11 cellular contexts compared by ENCODE assay signal in the genomic region with DNA sequence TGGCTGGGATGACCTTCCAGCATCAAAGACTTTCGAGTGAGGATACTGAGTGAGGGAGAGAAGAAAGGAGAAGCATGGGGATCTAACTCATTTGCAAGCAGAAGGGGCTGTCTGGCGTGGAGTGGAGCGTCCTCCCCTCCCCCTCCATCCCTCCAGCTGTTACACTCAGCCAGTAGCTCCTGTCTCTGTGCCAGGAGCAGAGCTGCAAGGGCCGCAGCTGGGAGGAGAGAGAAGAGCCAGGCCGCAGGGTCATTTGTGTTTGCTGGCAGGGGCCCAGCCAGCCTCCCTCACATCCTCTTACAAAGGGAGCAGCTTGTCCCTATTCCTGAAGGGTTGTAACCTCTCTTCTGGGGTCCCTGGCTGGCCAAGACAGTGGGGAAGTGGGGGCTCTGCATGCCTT. TPM values are rescaled to one million over a fixed set of nuclear protein-coding genes. Genes with fewer than 3 reads are reported as not detected.
DNase-seq lines count a peak whose midpoint lies in the region; ATAC-seq and TF ChIP-seq lines count a peak whose summit lies in the region.
"Had no signal": no experiment of that assay in that cellular context is flagged by ENCODE, and none has a peak within 500 bp of the region (broad histone marks: within the 10 kb centered on the region; RNA-seq: fewer than 3 reads in every experiment).

No MANE protein-coding gene starts in this region.

- DNase-seq in AG10803 (ENCODE audit: low read depth): peak; percentile 86
- DNase-seq in NCI-H69 (lab: John Stamatoyannopoulos, UW): peak; percentile 97
- peak; percentile 92 for DNase-seq in fibroblast of pulmonary artery (ENCODE audit: low read depth)
- no peak for DNase-seq in neural crest cell (ENCODE audit: low read depth, low spot score)
- DNase-seq in OCI-M2 (lab: John Stamatoyannopoulos, UW; ENCODE audit: unreplicated experiment): no peak
- no peak for DNase-seq in DMS153 (lab: John Stamatoyannopoulos, UW)
- DNase-seq in activated T-cell treated with anti-CD3 and anti-CD28 coated beads, Interleukin-2, amount 50 U/mL, for 24 hours: no peak
- DNase-seq in stimulated activated naive CD8-positive, alpha-beta T cell treated with anti-CD3 and anti-CD28 coated beads, Interleukin-15, amount 100 ng/mL, for 72 hours: no peak
- DNase-seq: activated naive CD8-positive, alpha-beta T cell treated with anti-CD3 and anti-CD28 coated beads, Interleukin-2, amount 50 U/mL, for 24 hours; CD4-positive, alpha-beta memory T cell; stimulated activated naive CD4-positive, alpha-beta T cell had no signal

- no peak overlapping the region for H3K4me3 ChIP-seq in AG10803 (ENCODE audit: low read length)
- no peak overlapping the region for H3K4me3 ChIP-seq in fibroblast of pulmonary artery (replicated peaks; ENCODE audit: low read depth, low read length)

- no peaks in the 10 kb centered on the region for H3K27me3 Mint-ChIP-seq in neural crest cell (ENCODE audit: low read depth)
- H3K27me3 Mint-ChIP-seq in activated T-cell treated with anti-CD3 and anti-CD28 coated beads, Interleukin-2, amount 50 U/mL, for 24 hours: no peaks in the 10 kb centered on the region
- H3K27me3 Mint-ChIP-seq in stimulated activated naive CD8-positive, alpha-beta T cell treated with anti-CD3 and anti-CD28 coated beads, Interleukin-15, amount 100 ng/mL, for 72 hours: no peaks in the 10 kb centered on the region
- H3K27me3 Mint-ChIP-seq: activated naive CD8-positive, alpha-beta T cell treated with anti-CD3 and anti-CD28 coated beads, Interleukin-2, amount 50 U/mL, for 24 hours; CD4-positive, alpha-beta memory T cell had no signal

- peaks cover 24% of the 10 kb centered on the region for H3K4me1 Mint-ChIP-seq in neural crest cell
- H3K4me1 Mint-ChIP-seq in activated T-cell treated with anti-CD3 and anti-CD28 coated beads, Interleukin-2, amount 50 U/mL, for 24 hours (ENCODE audit: low read depth): peaks cover 9% of the 10 kb centered on the region
- peaks cover 21% of the 10 kb centered on the region for H3K4me1 Mint-ChIP-seq in stimulated activated naive CD8-positive, alpha-beta T cell treated with anti-CD3 and anti-CD28 coated beads, Interleukin-15, amount 100 ng/mL, for 72 hours

- no peaks in the 10 kb centered on the region for H3K9me3 Mint-ChIP-seq in neural crest cell
- no peaks in the 10 kb centered on the region for H3K9me3 Mint-ChIP-seq in activated T-cell treated with anti-CD3 and anti-CD28 coated beads, Interleukin-2, amount 50 U/mL, for 24 hours
- H3K9me3 Mint-ChIP-seq in stimulated activated naive CD8-positive, alpha-beta T cell treated with anti-CD3 and anti-CD28 coated beads, Interleukin-15, amount 100 ng/mL, for 72 hours: no peaks in the 10 kb centered on the region
- H3K9me3 Mint-ChIP-seq: activated naive CD8-positive, alpha-beta T cell treated with anti-CD3 and anti-CD28 coated beads, Interleukin-2, amount 50 U/mL, for 24 hours; CD4-positive, alpha-beta memory T cell had no signal

- TF ChIP-seq CTCF in AG10803 (conservative IDR thresholded peaks at IDR 0.05; ENCODE audit: low read length) (no peak), fibroblast of pulmonary artery (IDR thresholded peaks at IDR 0.05; ENCODE audit: low read length, missing control alignments) (no peak), neural crest cell (conservative IDR thresholded peaks at IDR 0.05) (no peak)

- H3K36me3 Mint-ChIP-seq in neural crest cell (ENCODE audit: low read depth): peaks cover 2% of the 10 kb centered on the region
- no peaks in the 10 kb centered on the region for H3K36me3 Mint-ChIP-seq in activated T-cell treated with anti-CD3 and anti-CD28 coated beads, Interleukin-2, amount 50 U/mL, for 24 hours (ENCODE audit: low read depth)
- H3K36me3 Mint-ChIP-seq: CD4-positive, alpha-beta memory T cell had no signal

- peak overlapping the region; percentile 81 for H3K27ac Mint-ChIP-seq in neural crest cell (ENCODE audit: unreplicated experiment)
- no peak overlapping the region for H3K27ac Mint-ChIP-seq in activated T-cell treated with anti-CD3 and anti-CD28 coated beads, Interleukin-2, amount 50 U/mL, for 24 hours
- no peak overlapping the region for H3K27ac Mint-ChIP-seq in stimulated activated naive CD8-positive, alpha-beta T cell treated with anti-CD3 and anti-CD28 coated beads, Interleukin-15, amount 100 ng/mL, for 72 hours
- H3K27ac Mint-ChIP-seq: activated naive CD8-positive, alpha-beta T cell treated with anti-CD3 and anti-CD28 coated beads, Interleukin-2, amount 50 U/mL, for 24 hours had no signal

- no peak overlapping the region for H3K4me3 Mint-ChIP-seq in neural crest cell
- H3K4me3 Mint-ChIP-seq in activated T-cell treated with anti-CD3 and anti-CD28 coated beads, Interleukin-2, amount 50 U/mL, for 24 hours: no peak overlapping the region
- no peak overlapping the region for H3K4me3 Mint-ChIP-seq in stimulated activated naive CD8-positive, alpha-beta T cell treated with anti-CD3 and anti-CD28 coated beads, Interleukin-15, amount 100 ng/mL, for 72 hours
- H3K4me3 Mint-ChIP-seq: activated naive CD8-positive, alpha-beta T cell treated with anti-CD3 and anti-CD28 coated beads, Interleukin-2, amount 50 U/mL, for 24 hours had no signal

- ATAC-seq in stimulated activated naive CD8-positive, alpha-beta T cell treated with anti-CD3 and anti-CD28 coated beads, Interleukin-15, amount 100 ng/mL, for 72 hours: no peak
- ATAC-seq: activated naive CD8-positive, alpha-beta T cell treated with anti-CD3 and anti-CD28 coated beads, Interleukin-2, amount 50 U/mL, for 24 hours had no signal

RNA-seq across cellular contexts. Expression of a gene that starts 58.0 kb away (rescaled TPM):
- total RNA-seq in neural crest cell: 44.6 and 49.2 TPM in 2 replicates

Comparison
In these comparisons a context has a peak if more than half of its experiments do, and no peak if none do; other contexts are left out.
1. DNase-seq: peak in AG10803 (single experiment), NCI-H69 (single experiment) and fibroblast of pulmonary artery (single experiment); none in neural crest cell (single experiment), OCI-M2 (single experiment), DMS153 (single experiment), activated T-cell treated with anti-CD3 and anti-CD28 coated beads, Interleukin-2, amount 50 U/mL, for 24 hours (single experiment) and stimulated activated naive CD8-positive, alpha-beta T cell treated with anti-CD3 and anti-CD28 coated beads, Interleukin-15, amount 100 ng/mL, for 72 hours (0 of 2).